In genomic region chr15:74095610-74096009, GRCh38 we compare ENCODE assay signal across 10 cellular contexts. TPM values are rescaled to one million over a fixed set of nuclear protein-coding genes. Genes with fewer than 3 reads are reported as not detected.
"Had no signal": no experiment of that assay in that cellular context is flagged by ENCODE, and none has a peak within 500 bp of the region (broad histone marks: within the 10 kb centered on the region; RNA-seq: fewer than 3 reads in every experiment).

No MANE protein-coding gene starts in this region.

RNA-seq across cellular contexts. Expression of gene GOLGA6A, which starts 13.3 kb away (rescaled TPM):
- total RNA-seq: PC-3, PC-9, Right ventricle myocardium inferior, Right ventricle myocardium superior, RPMI7951, SJCRH30, SJSA1, SK-MEL-5 had no signal
- polyA plus RNA-seq: SK-N-SH had no signal

RNA-seq across cellular contexts. Expression of gene ISLR2, which starts 34.8 kb away (rescaled TPM):
- total RNA-seq: OCI-LY7, SJCRH30, SJSA1, SK-MEL-5 had no signal
